Comparison of ENCODE assay signal across 25 cellular contexts in the genomic region with DNA sequence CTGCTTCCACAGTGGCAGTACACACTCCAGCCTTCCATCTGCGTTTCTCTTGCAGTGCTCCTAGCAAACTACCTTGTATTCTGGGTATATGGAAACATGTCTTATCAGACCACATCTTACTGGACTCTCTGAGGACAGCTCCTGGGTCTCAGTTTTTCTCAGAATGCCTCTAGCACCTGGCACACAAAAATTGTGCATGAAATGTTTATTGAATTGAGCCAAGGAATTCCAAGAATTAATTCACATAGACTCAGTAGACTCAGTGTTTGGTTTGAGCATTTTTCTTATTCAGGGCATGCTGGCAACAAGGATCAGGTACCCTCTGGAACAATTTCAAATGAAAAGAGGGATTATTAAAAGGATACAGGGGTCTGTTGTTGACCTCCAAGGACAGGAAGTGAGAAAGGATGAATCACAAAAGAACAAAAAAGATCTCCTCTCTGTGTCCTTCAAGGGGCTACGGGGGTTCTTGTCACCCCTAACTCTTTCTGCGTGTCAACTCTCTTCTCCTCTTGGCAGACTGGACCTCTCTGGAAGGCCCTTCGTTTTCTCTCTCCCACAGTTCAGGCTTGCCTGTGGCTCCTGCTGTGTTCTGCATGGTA.
DNase-seq lines count a peak whose midpoint lies in the region; ATAC-seq, FAIRE-seq and TF ChIP-seq lines count a peak whose summit lies in the region.
"Had no signal": no experiment of that assay in that cellular context is flagged by ENCODE, and none has a peak within 500 bp of the region (broad histone marks: within the 10 kb centered on the region; RNA-seq: fewer than 3 reads in every experiment).

No MANE protein-coding gene starts in this region.

- H3K4me2 ChIP-seq in OCI-LY3 (ENCODE audit: low read length) (peak overlapping the region; percentile 85), H1 (ENCODE audit: insufficient read depth in 1 of 2, low read depth in 2 of 2, low read length in 2 of 2) (no peak overlapping the region)

- peak overlapping the region in 1 of 2 donors; percentile 21 for H3K27ac ChIP-seq in breast epithelium
- peak overlapping the region; percentile 51 for H3K27ac ChIP-seq in OCI-LY3 (ENCODE audit: low read length)
- H3K27ac ChIP-seq in H1 (ENCODE audit: low read depth, low read length) = no peak overlapping the region
- H3K27ac ChIP-seq in brain microvascular endothelial cell = no peak overlapping the region
- H3K27ac ChIP-seq: 22Rv1, dorsolateral prefrontal cortex, heart right ventricle, prostate gland, RWPE1, WERI-Rb-1 had no signal

- H2BK12ac ChIP-seq in H1 (ENCODE audit: low read depth, low read length) = no peak overlapping the region; the same call in 1 of the 2 replicates

- 0 out of 2 replicates have a peak overlapping the region, but pooled peaks have one; percentile 38 for H2BK15ac ChIP-seq in H1 (ENCODE audit: low read length)

- no peaks in the 10 kb centered on the region for H3K23me2 ChIP-seq in H1 (ENCODE audit: low read depth, low read length)

- no peak overlapping the region for H2BK120ac ChIP-seq in H1 (replicated peaks; ENCODE audit: low read depth, low read length)

- no peak for TF ChIP-seq POLR2A in breast epithelium (IDR thresholded peaks at IDR 0.05)
- no peak for TF ChIP-seq POLR2A in H1 (IDR thresholded peaks at IDR 0.05; ENCODE audit: control extremely low read depth in 1 of 2, low read depth in 2 of 2, low read length in 2 of 2)

- H3K9me3 ChIP-seq in breast epithelium (no peaks in the 10 kb centered on the region), OCI-LY3 (ENCODE audit: insufficient read depth, low read length) (no peaks in the 10 kb centered on the region), H1 (ENCODE audit: insufficient read depth in 2 of 2, low read depth in 1 of 2, low read length in 1 of 2) (no peaks in the 10 kb centered on the region)
- H3K9me3 ChIP-seq: HAP-1, heart right ventricle, prostate gland had no signal

- in situ Hi-C loops in T47D (cut with HindIII; ENCODE audit: low pct_unique_long_range_greater_than_20kb, low sequenced_read_pairs) = no loop called here
- in situ Hi-C loops in brain microvascular endothelial cell (cut with HindIII; ENCODE audit: low pct_ligation_motif_present, low sequenced_read_pairs) = no loop called here

- H4K91ac ChIP-seq in H1 (replicated peaks; ENCODE audit: insufficient read length, low read length) = no peak overlapping the region

- H3K4me3 ChIP-seq in breast epithelium (no peak overlapping the region), OCI-LY3 (ENCODE audit: low read length) (peak overlapping the region; percentile 44), H1 (ENCODE audit: extremely low read depth in 1 of 4, insufficient read depth in 2 of 4, low read depth in 3 of 4, low read length in 4 of 4) (no peak overlapping the region), brain microvascular endothelial cell (ENCODE audit: low read depth, low read length) (no peak overlapping the region)
- H3K4me3 ChIP-seq: dorsolateral prefrontal cortex, HAP-1, heart right ventricle, prostate gland had no signal

- no peak overlapping the region for H4K8ac ChIP-seq in H1 (ENCODE audit: extremely low read depth, insufficient read depth, low read length)

- no peaks in the 10 kb centered on the region for H3K4me1 ChIP-seq in breast epithelium
- H3K4me1 ChIP-seq in OCI-LY3 (ENCODE audit: low read length) = peaks cover 47% of the 10 kb centered on the region
- peaks cover 0 to 16% (median 10%) of the 10 kb centered on the region in 4 experiments; a peak in 6 of 7 replicates for H3K4me1 ChIP-seq in H1 (replicated peaks in 1 of 4; ENCODE audit: control insufficient read depth in 3 of 4, insufficient read depth in 4 of 4, low read length in 3 of 4)
- H3K4me1 ChIP-seq: HAP-1, prostate gland had no signal

- no peak overlapping the region for H3K18ac ChIP-seq in H1 (ENCODE audit: extremely low read depth, low read length)

- no peak overlapping the region for H3K4ac ChIP-seq in H1 (replicated peaks; ENCODE audit: insufficient read length, low read depth, low read length)

- peak overlapping the region; percentile 16; the same call in 1 of the 2 replicates for H2BK5ac ChIP-seq in H1 (ENCODE audit: low read depth, low read length)

- H3K27me3 ChIP-seq in breast epithelium (peaks cover 0 to 5% of the 10 kb centered on the region in 2 donors), OCI-LY3 (ENCODE audit: low read depth, low read length) (peaks cover 54% of the 10 kb centered on the region), H1 (replicated peaks in 1 of 4; ENCODE audit: control insufficient read depth in 3 of 4, extremely low read depth in 1 of 4, insufficient read depth in 3 of 4, low read length in 3 of 4) (peaks cover 0 to 35% (median 25%) of the 10 kb centered on the region in 4 experiments; a peak in 6 of 7 replicates), brain microvascular endothelial cell (replicated peaks) (peaks cover 13% of the 10 kb centered on the region)

- CTCF ChIA-PET in H1 (lab: Charles Lee; ENCODE audit: partially characterized antibody) = interaction anchor here (3.6 kb wide), 1 partner anchor 85 kb away, joined by 13 read pairs; no protein-coding TSS in a partner anchor

- no peak overlapping the region for H3K23ac ChIP-seq in H1 (ENCODE audit: insufficient read length)

- no peak for TF ChIP-seq RAD21 in H1 (IDR thresholded peaks at IDR 0.05 in 1 of 2, conservative IDR thresholded peaks at IDR 0.05 in 1 of 2; ENCODE audit: low read depth in 2 of 2, low read length in 2 of 2)

- 78% methylated on average over 3 of the region's 4 CpGs; no CpG with 5 or more reads in 1 of the 2 experiments for WGBS in H1 (ENCODE audit: extremely low coverage in 1 of 2, insufficient coverage in 1 of 2, insufficient read length in 1 of 2, insufficient replicate concordance in 2 of 2, low coverage in 1 of 2, low lambda C conversion rate in 2 of 2, missing lambda C conversion rate in 1 of 2), 2 experiments

- peak; percentile 83 to 92 for DNase-seq in T47D (ENCODE audit: low read depth in 1 of 2, low spot score in 1 of 2)
- no peak for DNase-seq in breast epithelium (ENCODE audit: low spot score in 2 of 2)
- DNase-seq in H1 (ENCODE audit: low read depth in 1 of 2, low spot score in 2 of 2) = no peak
- no peak for DNase-seq in brain microvascular endothelial cell
- no peak for DNase-seq in HuH-7 (ENCODE audit: low spot score)
- DNase-seq in stimulated activated CD4-positive, alpha-beta T cell treated with anti-CD3 and anti-CD28 coated beads, Interleukin-4, amount 100 ng/mL, for 4 hours = no peak
- DNase-seq: activated CD8-positive, alpha-beta memory T cell treated with anti-CD3 and anti-CD28 coated beads, Interleukin-2, amount 50 U/mL, for 4 hours; aorta; CD8-positive, alpha-beta memory T cell; DMS53; dorsolateral prefrontal cortex; GF-D8; heart right ventricle; Karpas-422; NCI-H1694; NCI-H69; trophoblast cell; WERI-Rb-1 had no signal

- H2AFZ ChIP-seq in OCI-LY3 (ENCODE audit: low read depth, low read length) (no peak overlapping the region), H1 (ENCODE audit: low read length) (no peak overlapping the region)

- 0 out of 2 replicates have a peak overlapping the region, but pooled peaks have one; percentile 35 for H2BK20ac ChIP-seq in H1 (ENCODE audit: low read length)

- FAIRE-seq in H1 (lab: Jason Lieb, UNC) = no peak

- no peak overlapping the region for H3K56ac ChIP-seq in H1 (replicated peaks; ENCODE audit: insufficient read length, low read depth, low read length)

- intact Hi-C loops in breast epithelium (cut with DNase I; ENCODE audit: low total_unique reads) = no loop called here

- H3K14ac ChIP-seq in H1 (ENCODE audit: insufficient read length) = no peak overlapping the region

- H3K79me2 ChIP-seq in OCI-LY3 (ENCODE audit: low read length) (no peaks in the 10 kb centered on the region), H1 (ENCODE audit: control insufficient read depth in 1 of 2, insufficient read depth in 2 of 2, low read length in 2 of 2) (no peaks in the 10 kb centered on the region)

- no peak for ATAC-seq in HG03108 (IDR thresholded peaks at IDR 0.05; ENCODE audit: unreplicated experiment)
- ATAC-seq: heart right ventricle, SK-N-SH treated with all-trans-retinoic acid at 6 μM for 48 hours had no signal

- POLR2A ChIA-PET in H1 (lab: Charles Lee; ENCODE audit: partially characterized antibody) = no interaction called here

- TF ChIP-seq EP300 in H1 (IDR thresholded peaks at IDR 0.05; ENCODE audit: borderline replicate concordance in 1 of 2, low read depth in 2 of 2, low read length in 2 of 2) = no peak

- no peaks in the 10 kb centered on the region for H3K79me1 ChIP-seq in H1 (ENCODE audit: low read depth, low read length)

- H2AK5ac ChIP-seq in H1 (ENCODE audit: low read depth, low read length) = no peak overlapping the region

- H4K5ac ChIP-seq in H1 (ENCODE audit: insufficient read length, low read depth, low read length) = no peak overlapping the region

- TF ChIP-seq CTCF in breast epithelium (IDR thresholded peaks at IDR 0.05) (no peak), OCI-LY3 (IDR thresholded peaks at IDR 0.05; ENCODE audit: low read depth, low read length) (no peak), H1 (IDR thresholded peaks at IDR 0.05; ENCODE audit: control extremely low read depth in 1 of 3, insufficient read depth in 1 of 3, low read depth in 1 of 3, low read length in 3 of 3) (no peak), brain microvascular endothelial cell (IDR thresholded peaks at IDR 0.05; ENCODE audit: low read depth, low read length, missing control alignments) (no peak)

- H4K20me1 ChIP-seq in OCI-LY3 (ENCODE audit: insufficient read depth, low read length) (no peaks in the 10 kb centered on the region), H1 (replicated peaks in 1 of 2; ENCODE audit: control insufficient read depth in 1 of 2, insufficient read depth in 2 of 2, low read length in 2 of 2) (no peaks in the 10 kb centered on the region)

- H3K9ac ChIP-seq in OCI-LY3 (ENCODE audit: low read length) = 0 out of 2 replicates have a peak overlapping the region, but pooled peaks have one; percentile 14
- H3K9ac ChIP-seq in H1 (replicated peaks in 1 of 4; ENCODE audit: extremely low read depth in 1 of 4, low read depth in 3 of 4, low read length in 3 of 4) = no peak overlapping the region

- H3K36me3 ChIP-seq in breast epithelium = no peaks in the 10 kb centered on the region
- no peaks in the 10 kb centered on the region for H3K36me3 ChIP-seq in OCI-LY3 (replicated peaks; ENCODE audit: low read depth, low read length)
- H3K36me3 ChIP-seq in H1 (ENCODE audit: control insufficient read depth in 2 of 4, insufficient read depth in 4 of 4, low read length in 3 of 4) = no peaks in the 10 kb centered on the region
- H3K36me3 ChIP-seq in brain microvascular endothelial cell (replicated peaks) = no peaks in the 10 kb centered on the region
- H3K36me3 ChIP-seq: HAP-1, heart right ventricle, prostate gland, WERI-Rb-1 had no signal

TF ChIP-seq in H1, 55 proteins besides CTCF, POLR2A, EP300 and RAD21 (continues in another document):
- TF ChIP-seq USF2 (IDR thresholded peaks at IDR 0.05; ENCODE audit: low read length) = no peak
- no peak for TF ChIP-seq TAF1 (IDR thresholded peaks at IDR 0.05; ENCODE audit: low read depth, low read length)

Comparison
In these comparisons a context has a peak if more than half of its experiments do, and no peak if none do; other contexts are left out.
1. DNase-seq: peak in T47D (2 of 2); none in breast epithelium (0 of 2), H1 (0 of 2), brain microvascular endothelial cell (single experiment), HuH-7 (single experiment) and stimulated activated CD4-positive, alpha-beta T cell treated with anti-CD3 and anti-CD28 coated beads, Interleukin-4, amount 100 ng/mL, for 4 hours (0 of 2).